ENCODE assay signal across 1 cellular context in the genomic region with DNA sequence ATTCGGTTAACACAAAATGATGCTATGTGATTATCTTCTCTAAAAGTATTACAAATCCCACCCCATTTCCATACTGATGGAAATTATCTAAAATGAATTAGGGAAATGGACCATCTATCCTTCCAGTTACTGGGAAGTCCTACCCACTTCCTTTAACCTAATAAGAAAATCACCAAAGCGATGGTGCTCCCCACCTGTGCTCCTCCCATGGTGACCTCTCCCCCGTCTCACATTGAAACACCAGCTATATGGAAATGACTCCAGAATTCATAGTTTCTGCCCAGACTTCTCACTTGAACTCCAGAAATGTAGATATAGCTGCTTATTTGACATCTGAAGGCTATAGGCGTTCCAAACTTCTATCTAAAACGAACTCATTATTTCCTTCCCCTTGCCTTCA.
TF ChIP-seq lines count a peak whose summit lies in the region.

No MANE protein-coding gene starts in this region.

TF ChIP-seq in IMR-90, 13 proteins besides CTCF, POLR2A, EP300 and RAD21 (continued from another document):
- TF ChIP-seq, protein P1, sequence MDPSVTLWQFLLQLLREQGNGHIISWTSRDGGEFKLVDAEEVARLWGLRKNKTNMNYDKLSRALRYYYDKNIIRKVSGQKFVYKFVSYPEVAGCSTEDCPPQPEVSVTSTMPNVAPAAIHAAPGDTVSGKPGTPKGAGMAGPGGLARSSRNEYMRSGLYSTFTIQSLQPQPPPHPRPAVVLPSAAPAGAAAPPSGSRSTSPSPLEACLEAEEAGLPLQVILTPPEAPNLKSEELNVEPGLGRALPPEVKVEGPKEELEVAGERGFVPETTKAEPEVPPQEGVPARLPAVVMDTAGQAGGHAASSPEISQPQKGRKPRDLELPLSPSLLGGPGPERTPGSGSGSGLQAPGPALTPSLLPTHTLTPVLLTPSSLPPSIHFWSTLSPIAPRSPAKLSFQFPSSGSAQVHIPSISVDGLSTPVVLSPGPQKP (IDR thresholded peaks at IDR 0.05; ENCODE audit: borderline replicate concordance, low read depth, low read length), result no peak
- no peak for TF ChIP-seq RCOR1 (IDR thresholded peaks at IDR 0.05; ENCODE audit: insufficient replicate concordance, low read length)
- no peak for TF ChIP-seq MAZ (IDR thresholded peaks at IDR 0.05; ENCODE audit: borderline replicate concordance, low read depth, low read length)
